In genomic region chr16:71591917-71592316, GRCh38 we compare ENCODE assay signal across 38 cellular contexts. TPM values are rescaled to one million over a fixed set of nuclear protein-coding genes. Genes with fewer than 3 reads are reported as not detected.
"Had no signal": no experiment of that assay in that cellular context is flagged by ENCODE, and none has a peak within 500 bp of the region (broad histone marks: within the 10 kb centered on the region; RNA-seq: fewer than 3 reads in every experiment).

No MANE protein-coding gene starts in this region.

- H3K9me3 ChIP-seq: adrenal gland, ascending aorta, body of pancreas, breast epithelium had no signal

- H3K27me3 ChIP-seq: adrenal gland, ascending aorta, body of pancreas, brain microvascular endothelial cell, cardiac muscle cell had no signal

- H3K4me1 ChIP-seq: adrenal gland, ascending aorta, body of pancreas, breast epithelium had no signal

- H3K27ac ChIP-seq: adrenal gland, ascending aorta, body of pancreas, brain microvascular endothelial cell, cardiac muscle cell had no signal

- FAIRE-seq: astrocyte, bronchial epithelial cell had no signal

- DNase-seq: activated effector memory CD4-positive, alpha-beta T cell treated with anti-CD3 and anti-CD28 coated beads, Interleukin-2, amount 50 U/mL, for 16 hours; activated effector memory CD4-positive, alpha-beta T cell treated with Interleukin-2 at 50 U/mL for 16 hours; activated gamma-delta T cell; activated gamma-delta T cell treated with Interleukin-2 at 50 U/mL for 16 hours; activated naive CD4-positive, alpha-beta T cell; activated naive CD4-positive, alpha-beta T cell treated with anti-CD3 and anti-CD28 coated beads for 36 hours; activated naive CD4-positive, alpha-beta T cell treated with anti-CD3 and anti-CD28 coated beads, Interleukin-2, amount 10 ng/mL, durations not matched to agents 7 days and 5 days; activated naive CD4-positive, alpha-beta T cell treated with anti-CD3 and anti-CD28 coated beads, Interleukin-2, amount 50 U/mL, for 16 hours; activated naive CD4-positive, alpha-beta T cell treated with Interleukin-2 at 50 U/mL for 16 hours; activated naive CD8-positive, alpha-beta T cell treated with anti-CD3 and anti-CD28 coated beads for 36 hours; activated naive CD8-positive, alpha-beta T cell treated with anti-CD3 and anti-CD28 coated beads, Interleukin-2, amount 10 ng/mL, durations not matched to agents 7 days and 5 days; activated naive CD8-positive, alpha-beta T cell treated with anti-CD3 and anti-CD28 coated beads, Interleukin-2, amount 50 U/mL, for 24 hours; activated T-cell treated with anti-CD3 and anti-CD28 coated beads, Interleukin-2, amount 50 U/mL, for 1 hour; activated T-cell treated with anti-CD3 and anti-CD28 coated beads, Interleukin-2, amount 50 U/mL, for 24 hours; activated T-cell treated with anti-CD3 and anti-CD28 coated beads, Interleukin-2, amount 50 U/mL, for 4 hours; activated T-cell treated with anti-CD3 and anti-CD28 coated beads, Interleukin-2, amount 50 U/mL, for 48 hours; activated T-cell treated with anti-CD3 and anti-CD28 coated beads, Interleukin-2, amount 50 U/mL, for 72 hours; adrenal gland; amniotic stem cell; amygdala; anterior cingulate cortex; aorta; body of pancreas; brain microvascular endothelial cell; caudate nucleus; central memory CD4-positive, alpha-beta T cell; cerebellar nuclear complex had no signal

- H3K4me3 ChIP-seq: adrenal gland, ascending aorta, body of pancreas, breast epithelium, cardiac muscle cell had no signal

- H3K36me3 ChIP-seq: adrenal gland, ascending aorta, brain microvascular endothelial cell, breast epithelium, cardiac muscle cell had no signal

- ATAC-seq: activated naive CD4-positive, alpha-beta T cell treated with anti-CD3 and anti-CD28 coated beads, Interleukin-2, amount 50 U/mL, for 72 hours; activated naive CD8-positive, alpha-beta T cell treated with anti-CD3 and anti-CD28 coated beads, Interleukin-2, amount 50 U/mL, for 24 hours; activated T-cell treated with anti-CD3 and anti-CD28 coated beads, Interleukin-2, amount 50 U/mL, for 4 hours; activated T-cell treated with anti-CD3 and anti-CD28 coated beads, Interleukin-2, amount 50 U/mL, for 72 hours; activated T-helper 17 cell treated with anti-CD3 and anti-CD28 coated beads, Interleukin-2, amount 50 U/mL, for 72 hours; body of pancreas had no signal

RNA-seq across cellular contexts. Expression of gene TAT, which starts 15.0 kb away (rescaled TPM):
- total RNA-seq: activated naive CD4-positive, alpha-beta T cell treated with anti-CD3 and anti-CD28 coated beads for 36 hours; activated naive CD4-positive, alpha-beta T cell treated with anti-CD3 and anti-CD28 coated beads, Interleukin-2, amount 50 U/mL, for 72 hours; activated naive CD8-positive, alpha-beta T cell treated with anti-CD3 and anti-CD28 coated beads for 36 hours; activated naive CD8-positive, alpha-beta T cell treated with anti-CD3 and anti-CD28 coated beads, Interleukin-2, amount 10 ng/mL, durations not matched to agents 7 days and 5 days; activated T-cell treated with anti-CD3 and anti-CD28 coated beads, Interleukin-2, amount 50 U/mL, for 72 hours; activated T-helper 1 cell treated with anti-CD3 and anti-CD28 coated beads, Interleukin-12 subunit alpha, Interleukin-12 subunit beta, Interleukin-2, Interleukin-4 antibody, amounts not matched to agents 30 ng/mL and 10 ng/mL and 1 ng/mL, durations not matched to agents 14 hours and 24 hours and 36 hours; activated T-helper 17 cell treated with anti-CD3 and anti-CD28 coated beads, Interleukin-2, amount 50 U/mL, for 72 hours; activated T-helper 2 cell treated with anti-CD3 and anti-CD28 coated beads, Interferon-gamma antibody, Interleukin-2, Interleukin-4, amounts not matched to agents 10 μg/mL and 5 μg/mL and 100 μg/mL, durations not matched to agents 14 hours and 24 hours and 36 hours; aorta; astrocyte; body of pancreas; bronchial epithelial cell; cardiac muscle cell; cardiac septum; cerebellum had no signal
- polyA plus RNA-seq: aorta had no signal

RNA-seq across cellular contexts. Expression of gene MARVELD3, which starts 34.1 kb away (rescaled TPM):
- total RNA-seq: activated naive CD4-positive, alpha-beta T cell treated with anti-CD3 and anti-CD28 coated beads for 36 hours; activated naive CD4-positive, alpha-beta T cell treated with anti-CD3 and anti-CD28 coated beads, Interleukin-2, amount 50 U/mL, for 72 hours; activated naive CD8-positive, alpha-beta T cell treated with anti-CD3 and anti-CD28 coated beads for 36 hours; activated naive CD8-positive, alpha-beta T cell treated with anti-CD3 and anti-CD28 coated beads, Interleukin-2, amount 10 ng/mL, durations not matched to agents 7 days and 5 days; activated T-cell treated with anti-CD3 and anti-CD28 coated beads, Interleukin-2, amount 50 U/mL, for 72 hours; activated T-helper 1 cell treated with anti-CD3 and anti-CD28 coated beads, Interleukin-12 subunit alpha, Interleukin-12 subunit beta, Interleukin-2, Interleukin-4 antibody, amounts not matched to agents 30 ng/mL and 10 ng/mL and 1 ng/mL, durations not matched to agents 14 hours and 24 hours and 36 hours; activated T-helper 17 cell treated with anti-CD3 and anti-CD28 coated beads, Interleukin-2, amount 50 U/mL, for 72 hours; activated T-helper 2 cell treated with anti-CD3 and anti-CD28 coated beads, Interferon-gamma antibody, Interleukin-2, Interleukin-4, amounts not matched to agents 10 μg/mL and 5 μg/mL and 100 μg/mL, durations not matched to agents 14 hours and 24 hours and 36 hours; aorta; ascending aorta; cardiac muscle cell; cardiac septum had no signal
